Comparison of ENCODE assay signal across 1 cellular context in the genomic region with DNA sequence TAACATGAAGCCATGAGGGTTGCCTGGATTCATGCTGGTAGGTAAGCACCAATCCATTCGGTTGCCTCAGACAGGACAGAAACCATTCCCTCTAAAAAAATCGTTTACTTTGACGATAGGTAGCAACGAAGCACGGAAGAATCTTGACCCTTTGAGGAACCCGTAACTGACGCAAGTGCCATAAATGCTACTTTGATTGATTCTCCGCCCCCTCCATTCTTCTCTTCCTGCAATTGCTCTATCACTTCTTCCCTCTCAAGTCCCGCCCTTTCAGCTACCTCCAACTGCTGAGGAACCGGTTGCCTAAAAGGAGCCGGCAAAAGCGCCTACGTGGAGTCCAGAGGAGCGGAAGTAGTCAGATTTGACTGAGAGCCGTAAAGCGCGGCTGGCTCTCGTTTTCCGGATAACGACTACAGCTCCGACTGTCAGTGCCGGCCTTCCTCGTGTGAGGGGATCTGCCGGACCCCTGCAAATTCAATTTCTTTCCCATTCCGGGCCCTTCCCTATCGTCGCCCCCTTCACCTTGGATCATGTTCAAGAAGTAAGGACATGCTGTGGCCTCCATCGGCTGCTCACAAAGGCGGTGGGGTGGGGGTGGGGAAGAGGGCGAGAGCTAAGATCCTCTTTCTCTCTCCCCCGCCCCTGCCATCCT.
A peak's percentile ranks its signal among the peaks of the same experiment; 100 is the strongest.
TF ChIP-seq lines count a peak whose summit lies in the region.

A gene with protein sequence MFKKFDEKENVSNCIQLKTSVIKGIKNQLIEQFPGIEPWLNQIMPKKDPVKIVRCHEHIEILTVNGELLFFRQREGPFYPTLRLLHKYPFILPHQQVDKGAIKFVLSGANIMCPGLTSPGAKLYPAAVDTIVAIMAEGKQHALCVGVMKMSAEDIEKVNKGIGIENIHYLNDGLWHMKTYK (plus strand): TSS at position 395 of the 652 bp plus-strand sequence. CDS start 136 bp downstream, at position 531.

TF ChIP-seq in HEK293, 187 proteins besides CTCF, POLR2A, EP300 and RAD21 (continued from another document):
- TF ChIP-seq ZNF670 (tag by site-specific recombination; IDR thresholded peaks at IDR 0.05; ENCODE audit: low read depth) (no peak), ZNF610 (tag by site-specific recombination; IDR thresholded peaks at IDR 0.05; ENCODE audit: borderline replicate concordance) (0 out of 2 replicates have a peak, but pooled peaks have one; percentile 38), PRDM1 (tag by site-specific recombination; IDR thresholded peaks at IDR 0.05) (0 out of 2 replicates have a peak, but pooled peaks have one; percentile 2), HOXD13 (CRISPR knock-in tag; IDR thresholded peaks at IDR 0.05; ENCODE audit: borderline replicate concordance) (peak; percentile 96), HOXC10 (CRISPR knock-in tag; IDR thresholded peaks at IDR 0.05) (peak; percentile 62; the same call in 1 of the 2 replicates), ZNF335 (tag by site-specific recombination; conservative IDR thresholded peaks at IDR 0.05) (peak; percentile 63), REPIN1 (tag by site-specific recombination; IDR thresholded peaks at IDR 0.05; ENCODE audit: low read depth) (no peak), ZSCAN30 (tag by site-specific recombination; IDR thresholded peaks at IDR 0.05) (no peak), GLIS2 (tag by site-specific recombination; IDR thresholded peaks at IDR 0.05) (peak; percentile 47; the same call in 1 of the 2 replicates), SP3 (tag by site-specific recombination; IDR thresholded peaks at IDR 0.05) (peak; percentile 81), KLF7 (tag by site-specific recombination; IDR thresholded peaks at IDR 0.05; ENCODE audit: borderline replicate concordance) (no peak), ZNF133 (tag by site-specific recombination; IDR thresholded peaks at IDR 0.05) (no peak), ZNF311 (tag by site-specific recombination; IDR thresholded peaks at IDR 0.05; ENCODE audit: borderline replicate concordance) (no peak), ZNF174 (tag by site-specific recombination; IDR thresholded peaks at IDR 0.05) (no peak), SP2 (tag by site-specific recombination; IDR thresholded peaks at IDR 0.05) (peak; percentile 91), ZBTB21 (tag by site-specific recombination; IDR thresholded peaks at IDR 0.05) (peak; percentile 81), ZNF202 (tag by site-specific recombination; IDR thresholded peaks at IDR 0.05; ENCODE audit: borderline replicate concordance) (no peak), ZNF677 (tag by site-specific recombination; IDR thresholded peaks at IDR 0.05) (no peak), ZNF629 (tag by site-specific recombination; IDR thresholded peaks at IDR 0.05) (peak; percentile 88), HOXA7 (CRISPR knock-in tag; IDR thresholded peaks at IDR 0.05; ENCODE audit: borderline replicate concordance) (no peak), ZNF660 (tag by site-specific recombination; IDR thresholded peaks at IDR 0.05) (peak; percentile 54; the same call in 1 of the 2 replicates), ZNF354C (tag by site-specific recombination; IDR thresholded peaks at IDR 0.05; ENCODE audit: borderline replicate concordance, low read depth) (no peak), ZNF785 (tag by site-specific recombination; IDR thresholded peaks at IDR 0.05) (no peak)
- TF ChIP-seq, protein P1, sequence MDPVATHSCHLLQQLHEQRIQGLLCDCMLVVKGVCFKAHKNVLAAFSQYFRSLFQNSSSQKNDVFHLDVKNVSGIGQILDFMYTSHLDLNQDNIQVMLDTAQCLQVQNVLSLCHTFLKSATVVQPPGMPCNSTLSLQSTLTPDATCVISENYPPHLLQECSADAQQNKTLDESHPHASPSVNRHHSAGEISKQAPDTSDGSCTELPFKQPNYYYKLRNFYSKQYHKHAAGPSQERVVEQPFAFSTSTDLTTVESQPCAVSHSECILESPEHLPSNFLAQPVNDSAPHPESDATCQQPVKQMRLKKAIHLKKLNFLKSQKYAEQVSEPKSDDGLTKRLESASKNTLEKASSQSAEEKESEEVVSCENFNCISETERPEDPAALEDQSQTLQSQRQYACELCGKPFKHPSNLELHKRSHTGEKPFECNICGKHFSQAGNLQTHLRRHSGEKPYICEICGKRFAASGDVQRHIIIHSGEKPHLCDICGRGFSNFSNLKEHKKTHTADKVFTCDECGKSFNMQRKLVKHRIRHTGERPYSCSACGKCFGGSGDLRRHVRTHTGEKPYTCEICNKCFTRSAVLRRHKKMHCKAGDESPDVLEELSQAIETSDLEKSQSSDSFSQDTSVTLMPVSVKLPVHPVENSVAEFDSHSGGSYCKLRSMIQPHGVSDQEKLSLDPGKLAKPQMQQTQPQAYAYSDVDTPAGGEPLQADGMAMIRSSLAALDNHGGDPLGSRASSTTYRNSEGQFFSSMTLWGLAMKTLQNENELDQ (tag by site-specific recombination; IDR thresholded peaks at IDR 0.05; ENCODE audit: low read depth) = no peak
- TF ChIP-seq, protein P2, sequence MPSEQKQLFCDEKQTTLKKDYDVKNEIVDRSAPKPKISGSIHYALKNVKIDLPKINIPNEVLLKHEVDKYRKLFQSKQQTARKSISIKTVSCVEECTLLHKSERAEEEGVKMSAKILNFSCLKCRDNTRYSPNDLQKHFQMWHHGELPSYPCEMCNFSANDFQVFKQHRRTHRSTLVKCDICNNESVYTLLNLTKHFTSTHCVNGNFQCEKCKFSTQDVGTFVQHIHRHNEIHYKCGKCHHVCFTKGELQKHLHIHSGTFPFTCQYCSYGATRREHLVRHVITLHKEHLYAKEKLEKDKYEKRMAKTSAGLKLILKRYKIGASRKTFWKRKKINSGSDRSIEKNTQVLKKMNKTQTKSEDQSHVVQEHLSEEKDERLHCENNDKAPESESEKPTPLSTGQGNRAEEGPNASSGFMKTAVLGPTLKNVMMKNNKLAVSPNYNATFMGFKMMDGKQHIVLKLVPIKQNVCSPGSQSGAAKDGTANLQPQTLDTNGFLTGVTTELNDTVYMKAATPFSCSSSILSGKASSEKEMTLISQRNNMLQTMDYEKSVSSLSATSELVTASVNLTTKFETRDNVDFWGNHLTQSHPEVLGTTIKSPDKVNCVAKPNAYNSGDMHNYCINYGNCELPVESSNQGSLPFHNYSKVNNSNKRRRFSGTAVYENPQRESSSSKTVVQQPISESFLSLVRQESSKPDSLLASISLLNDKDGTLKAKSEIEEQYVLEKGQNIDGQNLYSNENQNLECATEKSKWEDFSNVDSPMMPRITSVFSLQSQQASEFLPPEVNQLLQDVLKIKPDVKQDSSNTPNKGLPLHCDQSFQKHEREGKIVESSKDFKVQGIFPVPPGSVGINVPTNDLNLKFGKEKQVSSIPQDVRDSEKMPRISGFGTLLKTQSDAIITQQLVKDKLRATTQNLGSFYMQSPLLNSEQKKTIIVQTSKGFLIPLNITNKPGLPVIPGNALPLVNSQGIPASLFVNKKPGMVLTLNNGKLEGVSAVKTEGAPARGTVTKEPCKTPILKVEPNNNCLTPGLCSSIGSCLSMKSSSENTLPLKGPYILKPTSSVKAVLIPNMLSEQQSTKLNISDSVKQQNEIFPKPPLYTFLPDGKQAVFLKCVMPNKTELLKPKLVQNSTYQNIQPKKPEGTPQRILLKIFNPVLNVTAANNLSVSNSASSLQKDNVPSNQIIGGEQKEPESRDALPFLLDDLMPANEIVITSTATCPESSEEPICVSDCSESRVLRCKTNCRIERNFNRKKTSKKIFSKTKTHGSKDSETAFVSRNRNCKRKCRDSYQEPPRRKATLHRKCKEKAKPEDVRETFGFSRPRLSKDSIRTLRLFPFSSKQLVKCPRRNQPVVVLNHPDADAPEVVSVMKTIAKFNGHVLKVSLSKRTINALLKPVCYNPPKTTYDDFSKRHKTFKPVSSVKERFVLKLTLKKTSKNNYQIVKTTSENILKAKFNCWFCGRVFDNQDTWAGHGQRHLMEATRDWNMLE (tag by site-specific recombination; conservative IDR thresholded peaks at IDR 0.05; ENCODE audit: low read depth) = peak; percentile 94
- TF ChIP-seq, protein P3, sequence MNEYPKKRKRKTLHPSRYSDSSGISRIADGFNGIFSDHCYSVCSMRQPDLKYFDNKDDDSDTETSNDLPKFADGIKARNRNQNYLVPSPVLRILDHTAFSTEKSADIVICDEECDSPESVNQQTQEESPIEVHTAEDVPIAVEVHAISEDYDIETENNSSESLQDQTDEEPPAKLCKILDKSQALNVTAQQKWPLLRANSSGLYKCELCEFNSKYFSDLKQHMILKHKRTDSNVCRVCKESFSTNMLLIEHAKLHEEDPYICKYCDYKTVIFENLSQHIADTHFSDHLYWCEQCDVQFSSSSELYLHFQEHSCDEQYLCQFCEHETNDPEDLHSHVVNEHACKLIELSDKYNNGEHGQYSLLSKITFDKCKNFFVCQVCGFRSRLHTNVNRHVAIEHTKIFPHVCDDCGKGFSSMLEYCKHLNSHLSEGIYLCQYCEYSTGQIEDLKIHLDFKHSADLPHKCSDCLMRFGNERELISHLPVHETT (tag by site-specific recombination; IDR thresholded peaks at IDR 0.05) = peak; percentile 75
- TF ChIP-seq, protein P4, sequence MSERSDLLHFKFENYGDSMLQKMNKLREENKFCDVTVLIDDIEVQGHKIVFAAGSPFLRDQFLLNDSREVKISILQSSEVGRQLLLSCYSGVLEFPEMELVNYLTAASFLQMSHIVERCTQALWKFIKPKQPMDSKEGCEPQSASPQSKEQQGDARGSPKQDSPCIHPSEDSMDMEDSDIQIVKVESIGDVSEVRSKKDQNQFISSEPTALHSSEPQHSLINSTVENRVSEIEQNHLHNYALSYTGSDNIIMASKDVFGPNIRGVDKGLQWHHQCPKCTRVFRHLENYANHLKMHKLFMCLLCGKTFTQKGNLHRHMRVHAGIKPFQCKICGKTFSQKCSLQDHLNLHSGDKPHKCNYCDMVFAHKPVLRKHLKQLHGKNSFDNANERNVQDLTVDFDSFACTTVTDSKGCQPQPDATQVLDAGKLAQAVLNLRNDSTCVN (tag by site-specific recombination; optimal IDR thresholded peaks at IDR 0.05) = no peak
- TF ChIP-seq, protein P5, sequence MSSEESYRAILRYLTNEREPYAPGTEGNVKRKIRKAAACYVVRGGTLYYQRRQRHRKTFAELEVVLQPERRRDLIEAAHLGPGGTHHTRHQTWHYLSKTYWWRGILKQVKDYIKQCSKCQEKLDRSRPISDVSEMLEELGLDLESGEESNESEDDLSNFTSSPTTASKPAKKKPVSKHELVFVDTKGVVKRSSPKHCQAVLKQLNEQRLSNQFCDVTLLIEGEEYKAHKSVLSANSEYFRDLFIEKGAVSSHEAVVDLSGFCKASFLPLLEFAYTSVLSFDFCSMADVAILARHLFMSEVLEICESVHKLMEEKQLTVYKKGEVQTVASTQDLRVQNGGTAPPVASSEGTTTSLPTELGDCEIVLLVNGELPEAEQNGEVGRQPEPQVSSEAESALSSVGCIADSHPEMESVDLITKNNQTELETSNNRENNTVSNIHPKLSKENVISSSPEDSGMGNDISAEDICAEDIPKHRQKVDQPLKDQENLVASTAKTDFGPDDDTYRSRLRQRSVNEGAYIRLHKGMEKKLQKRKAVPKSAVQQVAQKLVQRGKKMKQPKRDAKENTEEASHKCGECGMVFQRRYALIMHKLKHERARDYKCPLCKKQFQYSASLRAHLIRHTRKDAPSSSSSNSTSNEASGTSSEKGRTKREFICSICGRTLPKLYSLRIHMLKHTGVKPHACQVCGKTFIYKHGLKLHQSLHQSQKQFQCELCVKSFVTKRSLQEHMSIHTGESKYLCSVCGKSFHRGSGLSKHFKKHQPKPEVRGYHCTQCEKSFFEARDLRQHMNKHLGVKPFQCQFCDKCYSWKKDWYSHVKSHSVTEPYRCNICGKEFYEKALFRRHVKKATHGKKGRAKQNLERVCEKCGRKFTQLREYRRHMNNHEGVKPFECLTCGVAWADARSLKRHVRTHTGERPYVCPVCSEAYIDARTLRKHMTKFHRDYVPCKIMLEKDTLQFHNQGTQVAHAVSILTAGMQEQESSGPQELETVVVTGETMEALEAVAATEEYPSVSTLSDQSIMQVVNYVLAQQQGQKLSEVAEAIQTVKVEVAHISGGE (tag by site-specific recombination; conservative IDR thresholded peaks at IDR 0.05; ENCODE audit: low read depth) = peak; percentile 56
- TF ChIP-seq, protein P6, sequence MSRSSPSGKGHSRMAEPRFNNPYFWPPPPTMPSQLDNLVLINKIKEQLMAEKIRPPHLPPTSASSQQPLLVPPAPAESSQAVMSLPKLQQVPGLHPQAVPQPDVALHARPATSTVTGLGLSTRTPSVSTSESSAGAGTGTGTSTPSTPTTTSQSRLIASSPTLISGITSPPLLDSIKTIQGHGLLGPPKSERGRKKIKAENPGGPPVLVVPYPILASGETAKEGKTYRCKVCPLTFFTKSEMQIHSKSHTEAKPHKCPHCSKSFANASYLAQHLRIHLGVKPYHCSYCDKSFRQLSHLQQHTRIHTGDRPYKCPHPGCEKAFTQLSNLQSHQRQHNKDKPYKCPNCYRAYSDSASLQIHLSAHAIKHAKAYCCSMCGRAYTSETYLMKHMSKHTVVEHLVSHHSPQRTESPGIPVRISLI (tag by site-specific recombination; IDR thresholded peaks at IDR 0.05) = peak; percentile 76
